23 cellular contexts compared by ENCODE assay signal in the genomic region with DNA sequence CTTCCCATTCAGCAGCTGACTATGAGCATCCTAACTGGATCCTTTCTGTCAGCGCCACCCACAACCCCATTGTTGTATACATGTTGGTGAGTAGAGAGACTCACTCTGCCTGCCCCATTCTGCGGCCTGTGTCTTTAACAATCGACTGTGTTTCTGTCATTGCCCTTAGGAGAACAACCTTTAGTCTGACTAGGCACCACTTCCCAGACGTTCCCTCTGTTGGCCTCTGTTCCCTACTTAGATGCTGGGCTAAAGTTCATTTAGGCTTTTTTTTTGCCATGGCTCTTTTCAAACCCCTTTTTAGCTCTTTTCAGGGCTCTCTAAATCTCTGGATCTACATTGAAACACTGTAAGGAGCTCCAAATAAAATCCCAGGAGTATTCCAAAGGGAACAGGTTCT.
"Had no signal": no experiment of that assay in that cellular context is flagged by ENCODE, and none has a peak within 500 bp of the region (broad histone marks: within the 10 kb centered on the region; RNA-seq: fewer than 3 reads in every experiment).

No MANE protein-coding gene starts in this region.

- H3K9me3 ChIP-seq: thyroid gland, upper lobe of right lung had no signal

- ATAC-seq: activated CD4-positive, alpha-beta T cell treated with anti-CD3 and anti-CD28 coated beads for 36 hours; activated T-cell treated with anti-CD3 and anti-CD28 coated beads, Interleukin-2, amount 50 U/mL, for 4 hours; left lung; T-helper 17 cell; upper lobe of right lung had no signal

- H3K36me3 Mint-ChIP-seq: activated naive CD8-positive, alpha-beta T cell treated with anti-CD3 and anti-CD28 coated beads for 36 hours had no signal

- H3K4me3 ChIP-seq: left lung, thyroid gland, upper lobe of right lung had no signal

- H3K27me3 ChIP-seq: left lung, thyroid gland, upper lobe of right lung had no signal

- H3K27ac ChIP-seq: left lung, thyroid gland, upper lobe of right lung had no signal

- H3K4me1 ChIP-seq: left lung, thyroid gland, upper lobe of right lung had no signal

- H3K36me3 ChIP-seq: left lung, thyroid gland, upper lobe of right lung had no signal

- H3K4me1 Mint-ChIP-seq: activated B cell treated with CpG ODN at 0.5 μM for 24 hours; activated CD4-positive, alpha-beta T cell treated with anti-CD3 and anti-CD28 coated beads for 36 hours; activated naive CD8-positive, alpha-beta T cell treated with anti-CD3 and anti-CD28 coated beads for 36 hours had no signal

- DNase-seq: activated B cell treated with CpG ODN at 0.5 μM for 24 hours; activated CD4-positive, alpha-beta T cell treated with anti-CD3 and anti-CD28 coated beads for 36 hours; activated CD4-positive, alpha-beta T cell treated with anti-CD3 and anti-CD28 coated beads, Interleukin-2, amount 50 U/mL, for 48 hours; activated CD8-positive, alpha-beta memory T cell treated with anti-CD3 and anti-CD28 coated beads, Interleukin-2, amount 50 U/mL, for 48 hours; activated naive CD4-positive, alpha-beta T cell; activated naive CD8-positive, alpha-beta T cell treated with anti-CD3 and anti-CD28 coated beads for 36 hours; activated T-cell treated with anti-CD3 and anti-CD28 coated beads, Interleukin-2, amount 50 U/mL, for 4 hours; amniotic stem cell; cerebellar nuclear complex; effector CD8-positive, alpha-beta T cell; erythroblast; foreskin fibroblast; kidney; left lung; occipital lobe; stimulated activated CD4-positive, alpha-beta T cell treated with anti-CD3 and anti-CD28 coated beads, Interleukin-4, amount 100 ng/mL, for 24 hours; stimulated activated naive CD4-positive, alpha-beta T cell treated with Interleukin-2 at 50 U/mL for 16 hours; substantia nigra; SW 1271; T-helper 17 cell; thyroid gland; upper lobe of right lung had no signal

- H3K27me3 Mint-ChIP-seq: activated CD4-positive, alpha-beta T cell treated with anti-CD3 and anti-CD28 coated beads for 36 hours; activated naive CD8-positive, alpha-beta T cell treated with anti-CD3 and anti-CD28 coated beads for 36 hours; T-helper 17 cell had no signal

- H3K4me3 Mint-ChIP-seq: activated B cell treated with CpG ODN at 0.5 μM for 24 hours; activated CD4-positive, alpha-beta T cell treated with anti-CD3 and anti-CD28 coated beads for 36 hours; activated naive CD8-positive, alpha-beta T cell treated with anti-CD3 and anti-CD28 coated beads for 36 hours; activated T-cell treated with anti-CD3 and anti-CD28 coated beads, Interleukin-2, amount 50 U/mL, for 4 hours; T-helper 17 cell had no signal

- H3K27ac Mint-ChIP-seq: activated B cell treated with CpG ODN at 0.5 μM for 24 hours; activated CD4-positive, alpha-beta T cell treated with anti-CD3 and anti-CD28 coated beads for 36 hours; activated naive CD8-positive, alpha-beta T cell treated with anti-CD3 and anti-CD28 coated beads for 36 hours; activated T-helper 2 cell treated with anti-CD3 and anti-CD28 coated beads, Interferon-gamma antibody, Interleukin-2, Interleukin-4, amounts not matched to agents 10 μg/mL and 5 μg/mL and 100 μg/mL, durations not matched to agents 14 hours and 24 hours and 36 hours; T-helper 17 cell had no signal
